19 cellular contexts compared by ENCODE assay signal in genomic region chr5:67106626-67107342, GRCh38.
DNase-seq lines count a peak whose midpoint lies in the region; ATAC-seq and TF ChIP-seq lines count a peak whose summit lies in the region.
"Had no signal": no experiment of that assay in that cellular context is flagged by ENCODE, and none has a peak within 500 bp of the region (broad histone marks: within the 10 kb centered on the region; RNA-seq: fewer than 3 reads in every experiment).

No MANE protein-coding gene starts in this region.

- POLR2A ChIA-PET in WTC11 (lab: Charles Lee) = no interaction called here

- H3K27me3 ChIP-seq in endodermal cell (ENCODE audit: control insufficient read depth, insufficient read depth, low read length, poor library complexity, severe bottlenecking) (no peaks in the 10 kb centered on the region), dorsolateral prefrontal cortex (no peaks in the 10 kb centered on the region)
- H3K27me3 ChIP-seq: BLaER1, MG63 had no signal

- in situ Hi-C loops in KBM-7 (cut with MboI; ENCODE audit: low pct_unique_long_range_greater_than_20kb, low sequenced_read_pairs) = no loop called here

- H3K36me3 Mint-ChIP-seq in activated T-cell treated with anti-CD3 and anti-CD28 coated beads, Interleukin-2, amount 50 U/mL, for 72 hours (ENCODE audit: insufficient read depth in 2 of 2) = peaks cover 11 to 18% of the 10 kb centered on the region in 2 donors
- peaks cover 2% of the 10 kb centered on the region; the same call in 1 of the 2 replicates for H3K36me3 Mint-ChIP-seq in WTC11
- H3K36me3 Mint-ChIP-seq in endodermal cell (ENCODE audit: low read depth) = peaks cover 7% of the 10 kb centered on the region

- no peak overlapping the region for H3K4me3 Mint-ChIP-seq in activated T-cell treated with anti-CD3 and anti-CD28 coated beads, Interleukin-2, amount 50 U/mL, for 72 hours
- H3K4me3 Mint-ChIP-seq in WTC11 (no peak overlapping the region), endodermal cell (no peak overlapping the region)
- H3K4me3 Mint-ChIP-seq: CD4-positive, CD25-positive, alpha-beta regulatory T cell had no signal

- peak overlapping the region; percentile 24 for H3K27ac Mint-ChIP-seq in activated T-cell treated with anti-CD3 and anti-CD28 coated beads, Interleukin-2, amount 50 U/mL, for 72 hours
- H3K27ac Mint-ChIP-seq in WTC11 = no peak overlapping the region
- H3K27ac Mint-ChIP-seq in endodermal cell = no peak overlapping the region

- 84 to 100% methylated on average over 1 to 2 of the region's 2 CpGs for WGBS in endodermal cell (ENCODE audit: insufficient coverage in 1 of 2, insufficient read length in 1 of 2), 2 experiments

- no peaks in the 10 kb centered on the region for H3K27me3 Mint-ChIP-seq in activated T-cell treated with anti-CD3 and anti-CD28 coated beads, Interleukin-2, amount 50 U/mL, for 72 hours (ENCODE audit: low read depth)
- H3K27me3 Mint-ChIP-seq in WTC11 (ENCODE audit: low read depth) (no peaks in the 10 kb centered on the region), endodermal cell (ENCODE audit: insufficient read depth) (no peaks in the 10 kb centered on the region)
- H3K27me3 Mint-ChIP-seq: CD4-positive, CD25-positive, alpha-beta regulatory T cell had no signal

- no peak for DNase-seq in activated T-cell treated with anti-CD3 and anti-CD28 coated beads, Interleukin-2, amount 50 U/mL, for 72 hours
- DNase-seq in activated T-cell treated with anti-CD3 and anti-CD28 coated beads, Interleukin-2, amount 50 U/mL, for 1 hour = no peak
- DNase-seq in WTC11 (ENCODE audit: low spot score) (no peak), endodermal cell (no peak), DMS 273 (lab: John Stamatoyannopoulos, UW; ENCODE audit: unreplicated experiment) (no peak), KBM-7 (no peak), dorsolateral prefrontal cortex (no peak)
- DNase-seq: CD4-positive, CD25-positive, alpha-beta regulatory T cell; KG1; MG63; NCI-H1417; NCI-H1694; NCI-H2029 treated with DMSO at 0.1 percent for 48 hours; NCI-H2227 treated with DMSO at 0.1 percent for 48 hours; NCI-H526 treated with DMSO at 0.1 percent for 48 hours; SHP77 had no signal

- H3K4me1 ChIP-seq in endodermal cell (ENCODE audit: control insufficient read depth, insufficient read depth, low read length) = no peaks in the 10 kb centered on the region

- H3K9ac ChIP-seq in endodermal cell (ENCODE audit: extremely low read depth, low read length, poor library complexity, severe bottlenecking) = no peak overlapping the region
- H3K9ac ChIP-seq: BLaER1 had no signal

- no peaks in the 10 kb centered on the region for H3K9me3 ChIP-seq in endodermal cell (ENCODE audit: control insufficient read depth, low read length)
- H3K9me3 ChIP-seq: BLaER1, MG63 had no signal

- intact Hi-C loops in dorsolateral prefrontal cortex (cut with DNase I) = no loop called here

- ATAC-seq in activated T-cell treated with anti-CD3 and anti-CD28 coated beads, Interleukin-2, amount 50 U/mL, for 72 hours (replicated peaks in 1 of 2) = no peak
- ATAC-seq in WTC11 = peak; percentile 48
- ATAC-seq: Panc1 had no signal

- H3K9me3 Mint-ChIP-seq in activated T-cell treated with anti-CD3 and anti-CD28 coated beads, Interleukin-2, amount 50 U/mL, for 72 hours = no peaks in the 10 kb centered on the region
- H3K9me3 Mint-ChIP-seq in WTC11 (no peaks in the 10 kb centered on the region), endodermal cell (no peaks in the 10 kb centered on the region)
- H3K9me3 Mint-ChIP-seq: CD4-positive, CD25-positive, alpha-beta regulatory T cell had no signal

- CTCF ChIA-PET in WTC11 (lab: Charles Lee) = interaction anchor here (0.6 to 1.1 kb wide), 2 partner anchors 43 to 114 kb away, joined by 3 read pairs; no protein-coding TSS in a partner anchor

- H3K4me1 Mint-ChIP-seq in activated T-cell treated with anti-CD3 and anti-CD28 coated beads, Interleukin-2, amount 50 U/mL, for 72 hours (ENCODE audit: low read depth) = no peaks in the 10 kb centered on the region
- 0 out of 2 replicates have a peak, but pooled peaks cover 3% of the 10 kb centered on the region for H3K4me1 Mint-ChIP-seq in WTC11
- peaks cover 12% of the 10 kb centered on the region for H3K4me1 Mint-ChIP-seq in endodermal cell

- no peak overlapping the region for H3K4me3 ChIP-seq in endodermal cell (ENCODE audit: low read length)
- H3K4me3 ChIP-seq in dorsolateral prefrontal cortex = no peak overlapping the region
- H3K4me3 ChIP-seq: BLaER1, MG63 had no signal

- no peak for TF ChIP-seq CTCF in WTC11 (IDR thresholded peaks at IDR 0.05)
- TF ChIP-seq CTCF in endodermal cell (conservative IDR thresholded peaks at IDR 0.05) = peak; percentile 59
- no peak for TF ChIP-seq CTCF in dorsolateral prefrontal cortex (IDR thresholded peaks at IDR 0.05 in 54 of 56, conservative IDR thresholded peaks at IDR 0.05 in 2 of 56; ENCODE audit: low read depth in 1 of 56, partially characterized antibody in 56 of 56)

- H3K36me3 ChIP-seq in endodermal cell (ENCODE audit: control insufficient read depth, insufficient read depth, low read length) = no peaks in the 10 kb centered on the region
- H3K36me3 ChIP-seq: MG63 had no signal

- H3K27ac ChIP-seq in endodermal cell (ENCODE audit: low read depth, low read length) (no peak overlapping the region), dorsolateral prefrontal cortex (peak overlapping the region in 19 of 59 donors; percentile 0 to 55 (median 29))
- H3K27ac ChIP-seq: BLaER1, RWPE1 had no signal

TF ChIP-seq in WTC11, 78 proteins besides CTCF, POLR2A, EP300 and RAD21:
- TF ChIP-seq ZSCAN18 (CRISPR knock-in tag; IDR thresholded peaks at IDR 0.05) (no peak), ARID4B (CRISPR knock-in tag; IDR thresholded peaks at IDR 0.05; ENCODE audit: borderline replicate concordance) (no peak), NFATC4 (CRISPR knock-in tag; IDR thresholded peaks at IDR 0.05) (no peak), ZNF121 (CRISPR knock-in tag; IDR thresholded peaks at IDR 0.05) (no peak), ATF6 (CRISPR knock-in tag; IDR thresholded peaks at IDR 0.05) (no peak)
